In the genomic region with DNA sequence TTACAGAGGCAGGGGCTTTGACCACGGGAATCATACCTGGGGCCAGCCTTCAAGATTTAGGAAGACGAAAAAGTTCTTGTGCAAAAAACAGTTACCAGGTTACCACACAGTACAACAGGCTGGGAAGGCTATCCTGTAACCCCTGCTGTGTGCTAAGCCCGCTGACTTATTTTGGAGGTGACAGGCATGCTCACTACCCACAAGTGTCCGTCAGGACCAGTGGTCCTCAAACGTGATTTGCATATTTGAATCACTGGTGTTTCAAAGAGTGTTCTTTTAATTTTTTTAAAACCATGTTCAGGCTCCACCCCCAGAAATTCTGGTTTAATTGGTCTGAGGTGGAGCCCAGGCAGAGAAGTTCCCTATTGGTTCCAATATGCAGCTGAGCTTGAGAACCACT, we compare ENCODE assay signal across 21 cellular contexts.
DNase-seq lines count a peak whose midpoint lies in the region; ATAC-seq, FAIRE-seq and TF ChIP-seq lines count a peak whose summit lies in the region.
"Had no signal": no experiment of that assay in that cellular context is flagged by ENCODE, and none has a peak within 500 bp of the region (broad histone marks: within the 10 kb centered on the region; RNA-seq: fewer than 3 reads in every experiment).

No MANE protein-coding gene starts in this region.

- TF ChIP-seq CTCF in DOHH2 (IDR thresholded peaks at IDR 0.05; ENCODE audit: low read depth, low read length, poor library complexity, severe bottlenecking) (no peak), OCI-LY7 (conservative IDR thresholded peaks at IDR 0.05; ENCODE audit: low read length) (no peak), activated B cell treated with CpG ODN at 0.5 μM for 24 hours (IDR thresholded peaks at IDR 0.05) (no peak), osteoblast (IDR thresholded peaks at IDR 0.05; ENCODE audit: extremely low read depth, low read depth, low read length) (no peak)

- H2AFZ ChIP-seq in OCI-LY7 (ENCODE audit: low read length) (peak overlapping the region; percentile 63; the same call in 1 of the 2 replicates), osteoblast (ENCODE audit: low read length) (no peak overlapping the region)
- H2AFZ ChIP-seq: GM23338 had no signal

- H3K4me3 ChIP-seq in DOHH2 (ENCODE audit: low read length) (peak overlapping the region; percentile 67), OCI-LY7 (ENCODE audit: low read depth, low read length, poor library complexity, severe bottlenecking) (peak overlapping the region; percentile 48), osteoblast (ENCODE audit: insufficient read depth, low read length) (no peak overlapping the region)
- H3K4me3 ChIP-seq: GM23338, K562 had no signal

- DNase-seq in OCI-LY7 (ENCODE audit: low spot score) (peak; percentile 76), activated B cell treated with CpG ODN at 0.5 μM for 24 hours (no peak), osteoblast (ENCODE audit: insufficient read length, low spot score, missing footprints) (no peak), GM19239 (ENCODE audit: insufficient read length, low spot score) (no peak), activated gamma-delta T cell (lab: John Stamatoyannopoulos, UW) (no peak)
- DNase-seq in activated CD8-positive, alpha-beta memory T cell treated with anti-CD3 and anti-CD28 coated beads for 24 hours = no peak
- DNase-seq: AML-193; CD4-positive, alpha-beta memory T cell; DMS79; MM.1S; NCI-H1105 treated with DMSO at 0.1 percent for 48 hours; NCI-H1930; NCI-H510A; RPMI8226 had no signal

- H4K20me1 ChIP-seq in DOHH2 (ENCODE audit: control insufficient read depth, insufficient read depth, low read depth, low read length) (no peaks in the 10 kb centered on the region), OCI-LY7 (ENCODE audit: insufficient read depth, low read length) (no peaks in the 10 kb centered on the region), osteoblast (ENCODE audit: insufficient read depth, low read length) (no peaks in the 10 kb centered on the region)

- H3K9me2 ChIP-seq in DOHH2 (replicated peaks; ENCODE audit: control insufficient read depth, low read length) (no peaks in the 10 kb centered on the region), OCI-LY7 (ENCODE audit: insufficient read depth, low read length) (no peaks in the 10 kb centered on the region)

- no TSS peak for BruUV-seq in OCI-LY7 (replicated peaks; lab: Mats Ljungman, UMichigan)

- H3K79me2 ChIP-seq in DOHH2 (ENCODE audit: control insufficient read depth, low read length) (no peaks in the 10 kb centered on the region), OCI-LY7 (ENCODE audit: insufficient read depth, low read depth, low read length) (peaks cover 6% of the 10 kb centered on the region; the same call in 1 of the 2 replicates), osteoblast (ENCODE audit: insufficient read depth, low read length) (no peaks in the 10 kb centered on the region)

- peak; percentile 63 for ATAC-seq in activated B cell treated with CpG ODN at 0.5 μM for 24 hours (ENCODE audit: low read depth)
- no peak for ATAC-seq in HG03521 (IDR thresholded peaks at IDR 0.05; ENCODE audit: unreplicated experiment)
- ATAC-seq: GM23338, K562 had no signal

- no peaks in the 10 kb centered on the region for H3K27me3 Mint-ChIP-seq in activated B cell treated with CpG ODN at 0.5 μM for 24 hours
- H3K27me3 Mint-ChIP-seq: CD4-positive, alpha-beta memory T cell had no signal

- H3K36me3 ChIP-seq in DOHH2 (ENCODE audit: control insufficient read depth, low read length) (peaks cover 24% of the 10 kb centered on the region), OCI-LY7 (ENCODE audit: insufficient read depth, low read length) (no peaks in the 10 kb centered on the region), osteoblast (ENCODE audit: insufficient read depth, low read length) (no peaks in the 10 kb centered on the region)

- intact Hi-C loops in OCI-LY7 (cut with micrococcal nuclease; ENCODE audit: unreplicated experiment) = loop anchor here (10.0 kb wide), 2 partner anchors 872 to 1022 kb away; a partner anchor contains a TSS
- intact Hi-C loops in activated B cell treated with CpG ODN at 0.5 μM for 24 hours (cut with micrococcal nuclease) = no loop called here

- H3K4me3 Mint-ChIP-seq in activated B cell treated with CpG ODN at 0.5 μM for 24 hours = peak overlapping the region; percentile 63
- H3K4me3 Mint-ChIP-seq: CD4-positive, alpha-beta memory T cell; GM23338 had no signal

- H3K27me3 ChIP-seq in DOHH2 (ENCODE audit: control insufficient read depth, low read length) (no peaks in the 10 kb centered on the region), osteoblast (ENCODE audit: insufficient read depth, low read length) (no peaks in the 10 kb centered on the region)

- peaks cover 88% of the 10 kb centered on the region for H3K4me1 ChIP-seq in DOHH2 (ENCODE audit: control insufficient read depth, low read length)
- H3K4me1 ChIP-seq in OCI-LY7 (ENCODE audit: insufficient read depth, low read length, poor library complexity, severe bottlenecking) = peaks cover 93% of the 10 kb centered on the region
- peaks cover 31% of the 10 kb centered on the region for H3K4me1 ChIP-seq in osteoblast (ENCODE audit: insufficient read depth, low read length)

- peaks cover 41% of the 10 kb centered on the region for H3K4me1 Mint-ChIP-seq in activated B cell treated with CpG ODN at 0.5 μM for 24 hours
- H3K4me1 Mint-ChIP-seq: CD4-positive, alpha-beta memory T cell had no signal

- H3K27ac ChIP-seq in DOHH2 (ENCODE audit: low read depth, low read length) (peak overlapping the region; percentile 100), OCI-LY7 (ENCODE audit: low read depth, low read length, poor library complexity, severe bottlenecking) (peak overlapping the region; percentile 99), osteoblast (ENCODE audit: low read depth, low read length) (peak overlapping the region; percentile 86)
- H3K27ac ChIP-seq: HL-60 had no signal

- H3K9me3 Mint-ChIP-seq in activated B cell treated with CpG ODN at 0.5 μM for 24 hours = no peaks in the 10 kb centered on the region
- H3K9me3 Mint-ChIP-seq: GM23338 had no signal

- FAIRE-seq in GM19239 (lab: Jason Lieb, UNC) = no peak
- FAIRE-seq: G401.6, GM12891, K562 had no signal

- POLR2A ChIA-PET in OCI-LY7 (lab: Charles Lee) (interaction anchor here (0.5 to 5.1 kb wide), 16 partner anchors 8 to 1221 kb away, joined by 3 to 29 read pairs (median 4); no protein-coding TSS in a partner anchor), activated B cell treated with CpG ODN at 0.5 μM for 24 hours (lab: Charles Lee) (no interaction called here)

- no peaks in the 10 kb centered on the region for H3K9me3 ChIP-seq in DOHH2 (ENCODE audit: control insufficient read depth, insufficient read depth, low read length)
- H3K9me3 ChIP-seq in OCI-LY7 (ENCODE audit: low read length) = no peaks in the 10 kb centered on the region
- no peaks in the 10 kb centered on the region for H3K9me3 ChIP-seq in osteoblast (ENCODE audit: low read depth, low read length)

- peak overlapping the region; percentile 79 for H3K27ac Mint-ChIP-seq in activated B cell treated with CpG ODN at 0.5 μM for 24 hours
- H3K27ac Mint-ChIP-seq: CD4-positive, alpha-beta memory T cell; GM23338 had no signal

- H3K4me2 ChIP-seq in DOHH2 (ENCODE audit: low read length) (peak overlapping the region; percentile 95), OCI-LY7 (ENCODE audit: low read length) (peak overlapping the region; percentile 78), osteoblast (ENCODE audit: insufficient read depth, low read length) (no peak overlapping the region)
- H3K4me2 ChIP-seq: GM23338 had no signal

- peaks cover 61% of the 10 kb centered on the region for H3F3A ChIP-seq in DOHH2 (ENCODE audit: control insufficient read depth, insufficient read depth)

- CTCF ChIA-PET in OCI-LY7 (lab: Charles Lee; ENCODE audit: unreplicated experiment) (interaction anchor here (0.6 kb wide), 2 partner anchors 29 to 1359 kb away, joined by 3 read pairs; no protein-coding TSS in a partner anchor), activated B cell treated with CpG ODN at 0.5 μM for 24 hours (lab: Charles Lee) (no interaction called here)

- no peaks in the 10 kb centered on the region for H3K36me3 Mint-ChIP-seq in activated B cell treated with CpG ODN at 0.5 μM for 24 hours (ENCODE audit: low read depth)
